Comparison of ENCODE assay signal across 1 cellular context in the genomic region with DNA sequence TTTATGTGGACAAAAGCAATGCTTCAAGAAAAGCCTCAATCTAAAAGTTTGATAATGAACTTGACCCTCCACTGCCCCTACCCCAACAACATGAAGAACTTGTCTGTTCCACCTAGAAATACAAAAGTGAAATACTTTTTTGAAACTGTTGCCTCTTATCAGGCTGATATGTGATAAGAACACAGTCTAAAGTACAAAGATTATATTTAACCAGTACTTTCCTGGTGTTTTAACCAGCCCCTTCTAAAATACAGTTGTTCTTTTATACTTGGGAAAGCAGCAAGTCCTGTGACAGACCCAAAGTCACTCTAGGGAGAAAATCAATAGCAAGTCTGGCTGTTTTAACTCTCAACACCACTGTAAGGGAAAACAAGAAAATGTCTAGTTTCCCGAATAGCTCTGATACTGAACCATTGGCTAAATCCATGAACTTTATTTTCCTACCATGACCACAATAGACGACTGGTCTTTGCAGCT.
TF ChIP-seq lines count a peak whose summit lies in the region.

No MANE protein-coding gene starts in this region.

TF ChIP-seq in HepG2, 621 proteins besides CTCF, POLR2A, EP300 and RAD21 (continued from another document and continues in another):
- TF ChIP-seq, protein P1, sequence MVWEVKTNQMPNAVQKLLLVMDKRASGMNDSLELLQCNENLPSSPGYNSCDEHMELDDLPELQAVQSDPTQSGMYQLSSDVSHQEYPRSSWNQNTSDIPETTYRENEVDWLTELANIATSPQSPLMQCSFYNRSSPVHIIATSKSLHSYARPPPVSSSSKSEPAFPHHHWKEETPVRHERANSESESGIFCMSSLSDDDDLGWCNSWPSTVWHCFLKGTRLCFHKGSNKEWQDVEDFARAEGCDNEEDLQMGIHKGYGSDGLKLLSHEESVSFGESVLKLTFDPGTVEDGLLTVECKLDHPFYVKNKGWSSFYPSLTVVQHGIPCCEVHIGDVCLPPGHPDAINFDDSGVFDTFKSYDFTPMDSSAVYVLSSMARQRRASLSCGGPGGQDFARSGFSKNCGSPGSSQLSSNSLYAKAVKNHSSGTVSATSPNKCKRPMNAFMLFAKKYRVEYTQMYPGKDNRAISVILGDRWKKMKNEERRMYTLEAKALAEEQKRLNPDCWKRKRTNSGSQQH (CRISPR knock-in tag; IDR thresholded peaks at IDR 0.05; ENCODE audit: low read depth): no peak
- TF ChIP-seq ZNF788 (CRISPR knock-in tag; IDR thresholded peaks at IDR 0.05; ENCODE audit: borderline replicate concordance): no peak
- TF ChIP-seq SIX1 (CRISPR knock-in tag; IDR thresholded peaks at IDR 0.05; ENCODE audit: borderline replicate concordance): peak; percentile 85
- peak; percentile 72 for TF ChIP-seq KLF11 (CRISPR knock-in tag; IDR thresholded peaks at IDR 0.05)
- TF ChIP-seq ZBTB21 (CRISPR knock-in tag; IDR thresholded peaks at IDR 0.05): 0 out of 2 replicates have a peak, but pooled peaks have one; percentile 21
- TF ChIP-seq REPIN1 (CRISPR knock-in tag; IDR thresholded peaks at IDR 0.05; ENCODE audit: borderline replicate concordance, low read depth): 0 out of 2 replicates have a peak, but pooled peaks have one; percentile 31
- TF ChIP-seq, protein P2, sequence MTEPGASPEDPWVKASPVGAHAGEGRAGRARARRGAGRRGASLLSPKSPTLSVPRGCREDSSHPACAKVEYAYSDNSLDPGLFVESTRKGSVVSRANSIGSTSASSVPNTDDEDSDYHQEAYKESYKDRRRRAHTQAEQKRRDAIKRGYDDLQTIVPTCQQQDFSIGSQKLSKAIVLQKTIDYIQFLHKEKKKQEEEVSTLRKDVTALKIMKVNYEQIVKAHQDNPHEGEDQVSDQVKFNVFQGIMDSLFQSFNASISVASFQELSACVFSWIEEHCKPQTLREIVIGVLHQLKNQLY (CRISPR knock-in tag; IDR thresholded peaks at IDR 0.05): peak; percentile 67
- TF ChIP-seq, protein P3, sequence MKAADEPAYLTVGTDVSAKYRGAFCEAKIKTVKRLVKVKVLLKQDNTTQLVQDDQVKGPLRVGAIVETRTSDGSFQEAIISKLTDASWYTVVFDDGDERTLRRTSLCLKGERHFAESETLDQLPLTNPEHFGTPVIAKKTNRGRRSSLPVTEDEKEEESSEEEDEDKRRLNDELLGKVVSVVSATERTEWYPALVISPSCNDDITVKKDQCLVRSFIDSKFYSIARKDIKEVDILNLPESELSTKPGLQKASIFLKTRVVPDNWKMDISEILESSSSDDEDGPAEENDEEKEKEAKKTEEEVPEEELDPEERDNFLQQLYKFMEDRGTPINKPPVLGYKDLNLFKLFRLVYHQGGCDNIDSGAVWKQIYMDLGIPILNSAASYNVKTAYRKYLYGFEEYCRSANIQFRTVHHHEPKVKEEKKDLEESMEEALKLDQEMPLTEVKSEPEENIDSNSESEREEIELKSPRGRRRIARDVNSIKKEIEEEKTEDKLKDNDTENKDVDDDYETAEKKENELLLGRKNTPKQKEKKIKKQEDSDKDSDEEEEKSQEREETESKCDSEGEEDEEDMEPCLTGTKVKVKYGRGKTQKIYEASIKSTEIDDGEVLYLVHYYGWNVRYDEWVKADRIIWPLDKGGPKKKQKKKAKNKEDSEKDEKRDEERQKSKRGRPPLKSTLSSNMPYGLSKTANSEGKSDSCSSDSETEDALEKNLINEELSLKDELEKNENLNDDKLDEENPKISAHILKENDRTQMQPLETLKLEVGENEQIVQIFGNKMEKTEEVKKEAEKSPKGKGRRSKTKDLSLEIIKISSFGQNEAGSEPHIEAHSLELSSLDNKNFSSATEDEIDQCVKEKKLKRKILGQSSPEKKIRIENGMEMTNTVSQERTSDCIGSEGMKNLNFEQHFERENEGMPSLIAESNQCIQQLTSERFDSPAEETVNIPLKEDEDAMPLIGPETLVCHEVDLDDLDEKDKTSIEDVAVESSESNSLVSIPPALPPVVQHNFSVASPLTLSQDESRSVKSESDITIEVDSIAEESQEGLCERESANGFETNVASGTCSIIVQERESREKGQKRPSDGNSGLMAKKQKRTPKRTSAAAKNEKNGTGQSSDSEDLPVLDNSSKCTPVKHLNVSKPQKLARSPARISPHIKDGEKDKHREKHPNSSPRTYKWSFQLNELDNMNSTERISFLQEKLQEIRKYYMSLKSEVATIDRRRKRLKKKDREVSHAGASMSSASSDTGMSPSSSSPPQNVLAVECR (CRISPR knock-in tag; IDR thresholded peaks at IDR 0.05; ENCODE audit: borderline replicate concordance): peak; percentile 50; the same call in 1 of the 2 replicates
- TF ChIP-seq, protein P4, sequence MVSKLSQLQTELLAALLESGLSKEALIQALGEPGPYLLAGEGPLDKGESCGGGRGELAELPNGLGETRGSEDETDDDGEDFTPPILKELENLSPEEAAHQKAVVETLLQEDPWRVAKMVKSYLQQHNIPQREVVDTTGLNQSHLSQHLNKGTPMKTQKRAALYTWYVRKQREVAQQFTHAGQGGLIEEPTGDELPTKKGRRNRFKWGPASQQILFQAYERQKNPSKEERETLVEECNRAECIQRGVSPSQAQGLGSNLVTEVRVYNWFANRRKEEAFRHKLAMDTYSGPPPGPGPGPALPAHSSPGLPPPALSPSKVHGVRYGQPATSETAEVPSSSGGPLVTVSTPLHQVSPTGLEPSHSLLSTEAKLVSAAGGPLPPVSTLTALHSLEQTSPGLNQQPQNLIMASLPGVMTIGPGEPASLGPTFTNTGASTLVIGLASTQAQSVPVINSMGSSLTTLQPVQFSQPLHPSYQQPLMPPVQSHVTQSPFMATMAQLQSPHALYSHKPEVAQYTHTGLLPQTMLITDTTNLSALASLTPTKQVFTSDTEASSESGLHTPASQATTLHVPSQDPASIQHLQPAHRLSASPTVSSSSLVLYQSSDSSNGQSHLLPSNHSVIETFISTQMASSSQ (IDR thresholded peaks at IDR 0.05; ENCODE audit: low read depth): peak; percentile 59; the same call in 1 of the 2 replicates
- TF ChIP-seq, protein P4 (CRISPR knock-in tag; IDR thresholded peaks at IDR 0.05; ENCODE audit: borderline replicate concordance): peak; percentile 79; the same call in 1 of the 2 replicates
- TF ChIP-seq NR2F6 (IDR thresholded peaks at IDR 0.05): peak; percentile 92
- TF ChIP-seq NR2F6 (CRISPR knock-in tag; IDR thresholded peaks at IDR 0.05): peak; percentile 85
- TF ChIP-seq, protein P5, sequence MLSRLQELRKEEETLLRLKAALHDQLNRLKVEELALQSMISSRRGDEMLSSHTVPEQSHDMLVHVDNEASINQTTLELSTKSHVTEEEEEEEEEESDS (CRISPR knock-in tag; IDR thresholded peaks at IDR 0.05; ENCODE audit: borderline replicate concordance): no peak
- peak; percentile 58; the same call in 1 of the 2 replicates for TF ChIP-seq ERF (CRISPR knock-in tag; IDR thresholded peaks at IDR 0.05)
- TF ChIP-seq ZNF792 (CRISPR knock-in tag; IDR thresholded peaks at IDR 0.05): 0 out of 2 replicates have a peak, but pooled peaks have one; percentile 64
- TF ChIP-seq ZNF230 (CRISPR knock-in tag; IDR thresholded peaks at IDR 0.05): no peak; the same call in 1 of the 2 replicates
- 0 out of 2 replicates have a peak, but pooled peaks have one; percentile 29 for TF ChIP-seq ZNF564 (CRISPR knock-in tag; IDR thresholded peaks at IDR 0.05)
- TF ChIP-seq TAF1 (CRISPR knock-in tag; IDR thresholded peaks at IDR 0.05): 0 out of 2 replicates have a peak, but pooled peaks have one; percentile 32
- TF ChIP-seq, protein P6, sequence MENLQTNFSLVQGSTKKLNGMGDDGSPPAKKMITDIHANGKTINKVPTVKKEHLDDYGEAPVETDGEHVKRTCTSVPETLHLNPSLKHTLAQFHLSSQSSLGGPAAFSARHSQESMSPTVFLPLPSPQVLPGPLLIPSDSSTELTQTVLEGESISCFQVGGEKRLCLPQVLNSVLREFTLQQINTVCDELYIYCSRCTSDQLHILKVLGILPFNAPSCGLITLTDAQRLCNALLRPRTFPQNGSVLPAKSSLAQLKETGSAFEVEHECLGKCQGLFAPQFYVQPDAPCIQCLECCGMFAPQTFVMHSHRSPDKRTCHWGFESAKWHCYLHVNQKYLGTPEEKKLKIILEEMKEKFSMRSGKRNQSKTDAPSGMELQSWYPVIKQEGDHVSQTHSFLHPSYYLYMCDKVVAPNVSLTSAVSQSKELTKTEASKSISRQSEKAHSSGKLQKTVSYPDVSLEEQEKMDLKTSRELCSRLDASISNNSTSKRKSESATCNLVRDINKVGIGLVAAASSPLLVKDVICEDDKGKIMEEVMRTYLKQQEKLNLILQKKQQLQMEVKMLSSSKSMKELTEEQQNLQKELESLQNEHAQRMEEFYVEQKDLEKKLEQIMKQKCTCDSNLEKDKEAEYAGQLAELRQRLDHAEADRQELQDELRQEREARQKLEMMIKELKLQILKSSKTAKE (CRISPR knock-in tag; IDR thresholded peaks at IDR 0.05; ENCODE audit: borderline replicate concordance): peak; percentile 91
- TF ChIP-seq, protein P7, sequence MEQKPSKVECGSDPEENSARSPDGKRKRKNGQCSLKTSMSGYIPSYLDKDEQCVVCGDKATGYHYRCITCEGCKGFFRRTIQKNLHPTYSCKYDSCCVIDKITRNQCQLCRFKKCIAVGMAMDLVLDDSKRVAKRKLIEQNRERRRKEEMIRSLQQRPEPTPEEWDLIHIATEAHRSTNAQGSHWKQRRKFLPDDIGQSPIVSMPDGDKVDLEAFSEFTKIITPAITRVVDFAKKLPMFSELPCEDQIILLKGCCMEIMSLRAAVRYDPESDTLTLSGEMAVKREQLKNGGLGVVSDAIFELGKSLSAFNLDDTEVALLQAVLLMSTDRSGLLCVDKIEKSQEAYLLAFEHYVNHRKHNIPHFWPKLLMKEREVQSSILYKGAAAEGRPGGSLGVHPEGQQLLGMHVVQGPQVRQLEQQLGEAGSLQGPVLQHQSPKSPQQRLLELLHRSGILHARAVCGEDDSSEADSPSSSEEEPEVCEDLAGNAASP (CRISPR knock-in tag; IDR thresholded peaks at IDR 0.05; ENCODE audit: borderline replicate concordance): peak; percentile 79; the same call in 1 of the 2 replicates
- peak; percentile 73 for TF ChIP-seq CEBPG (CRISPR knock-in tag; IDR thresholded peaks at IDR 0.05)
- TF ChIP-seq, protein P8, sequence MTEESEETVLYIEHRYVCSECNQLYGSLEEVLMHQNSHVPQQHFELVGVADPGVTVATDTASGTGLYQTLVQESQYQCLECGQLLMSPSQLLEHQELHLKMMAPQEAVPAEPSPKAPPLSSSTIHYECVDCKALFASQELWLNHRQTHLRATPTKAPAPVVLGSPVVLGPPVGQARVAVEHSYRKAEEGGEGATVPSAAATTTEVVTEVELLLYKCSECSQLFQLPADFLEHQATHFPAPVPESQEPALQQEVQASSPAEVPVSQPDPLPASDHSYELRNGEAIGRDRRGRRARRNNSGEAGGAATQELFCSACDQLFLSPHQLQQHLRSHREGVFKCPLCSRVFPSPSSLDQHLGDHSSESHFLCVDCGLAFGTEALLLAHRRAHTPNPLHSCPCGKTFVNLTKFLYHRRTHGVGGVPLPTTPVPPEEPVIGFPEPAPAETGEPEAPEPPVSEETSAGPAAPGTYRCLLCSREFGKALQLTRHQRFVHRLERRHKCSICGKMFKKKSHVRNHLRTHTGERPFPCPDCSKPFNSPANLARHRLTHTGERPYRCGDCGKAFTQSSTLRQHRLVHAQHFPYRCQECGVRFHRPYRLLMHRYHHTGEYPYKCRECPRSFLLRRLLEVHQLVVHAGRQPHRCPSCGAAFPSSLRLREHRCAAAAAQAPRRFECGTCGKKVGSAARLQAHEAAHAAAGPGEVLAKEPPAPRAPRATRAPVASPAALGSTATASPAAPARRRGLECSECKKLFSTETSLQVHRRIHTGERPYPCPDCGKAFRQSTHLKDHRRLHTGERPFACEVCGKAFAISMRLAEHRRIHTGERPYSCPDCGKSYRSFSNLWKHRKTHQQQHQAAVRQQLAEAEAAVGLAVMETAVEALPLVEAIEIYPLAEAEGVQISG (CRISPR knock-in tag; IDR thresholded peaks at IDR 0.05): no peak
- TF ChIP-seq NONO (IDR thresholded peaks at IDR 0.05): no peak
- TF ChIP-seq NONO (CRISPR knock-in tag; conservative IDR thresholded peaks at IDR 0.05): peak; percentile 73; the same call in 1 of the 2 replicates
- TF ChIP-seq MTF2 (CRISPR knock-in tag; IDR thresholded peaks at IDR 0.05; ENCODE audit: borderline replicate concordance): no peak
- TF ChIP-seq, protein P9, sequence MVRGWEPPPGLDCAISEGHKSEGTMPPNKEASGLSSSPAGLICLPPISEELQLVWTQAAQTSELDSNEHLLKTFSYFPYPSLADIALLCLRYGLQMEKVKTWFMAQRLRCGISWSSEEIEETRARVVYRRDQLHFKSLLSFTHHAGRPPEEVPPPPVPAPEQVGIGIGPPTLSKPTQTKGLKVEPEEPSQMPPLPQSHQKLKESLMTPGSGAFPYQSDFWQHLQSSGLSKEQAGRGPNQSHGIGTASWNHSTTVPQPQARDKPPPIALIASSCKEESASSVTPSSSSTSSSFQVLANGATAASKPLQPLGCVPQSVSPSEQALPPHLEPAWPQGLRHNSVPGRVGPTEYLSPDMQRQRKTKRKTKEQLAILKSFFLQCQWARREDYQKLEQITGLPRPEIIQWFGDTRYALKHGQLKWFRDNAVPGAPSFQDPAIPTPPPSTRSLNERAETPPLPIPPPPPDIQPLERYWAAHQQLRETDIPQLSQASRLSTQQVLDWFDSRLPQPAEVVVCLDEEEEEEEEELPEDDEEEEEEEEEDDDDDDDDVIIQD (CRISPR knock-in tag; IDR thresholded peaks at IDR 0.05; ENCODE audit: low read depth): peak; percentile 55; the same call in 1 of the 2 replicates
